In the genomic region with DNA sequence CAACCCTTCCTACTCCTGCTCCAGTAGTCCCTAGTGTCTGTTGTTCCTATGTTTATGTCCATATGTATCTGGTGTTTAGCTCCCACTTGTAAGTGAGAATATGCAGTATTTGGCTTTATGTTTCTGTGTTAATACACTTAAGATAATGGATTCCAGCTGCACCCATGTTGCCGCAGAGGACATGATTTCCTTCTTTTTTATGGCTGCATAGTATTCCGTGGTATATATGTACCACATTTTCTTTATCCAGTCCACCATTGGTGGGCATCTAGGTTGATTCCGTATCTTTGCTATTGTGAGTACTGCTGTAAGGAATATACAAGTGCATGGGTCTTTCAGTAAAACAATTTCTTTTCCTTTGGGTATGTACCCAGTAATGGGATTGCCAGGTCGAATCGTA, we compare ENCODE assay signal across 5 cellular contexts.
TF ChIP-seq lines count a peak whose summit lies in the region.

No MANE protein-coding gene starts in this region.

TF ChIP-seq in SK-N-SH treated with all-trans-retinoic acid at 6 μM for 48 hours, 23 proteins besides CTCF, POLR2A, EP300 and RAD21:
- TF ChIP-seq ZFP30 (CRISPR knock-in tag; IDR thresholded peaks at IDR 0.05) (no peak), ARNTL (CRISPR knock-in tag; IDR thresholded peaks at IDR 0.05; ENCODE audit: borderline replicate concordance, low read depth) (no peak), ZNF8 (CRISPR knock-in tag; IDR thresholded peaks at IDR 0.05) (peak; percentile 51; the same call in 1 of the 2 replicates), PATZ1 (CRISPR knock-in tag; IDR thresholded peaks at IDR 0.05; ENCODE audit: borderline replicate concordance) (no peak)

TF ChIP-seq in SK-N-SH, 30 proteins besides CTCF, POLR2A, EP300 and RAD21:
- TF ChIP-seq GATA2 (CRISPR knock-in tag; IDR thresholded peaks at IDR 0.05) (no peak), TCF12 (IDR thresholded peaks at IDR 0.05) (no peak), GABPA (IDR thresholded peaks at IDR 0.05; ENCODE audit: low read depth) (no peak), USF1 (IDR thresholded peaks at IDR 0.05; ENCODE audit: borderline replicate concordance, low read depth) (no peak), SIN3A (IDR thresholded peaks at IDR 0.05; ENCODE audit: borderline replicate concordance, low read depth, low read length) (no peak)
TF ChIP-seq in SK-N-SH: peak in this region for 0.

TF ChIP-seq in HEK293, 187 proteins besides CTCF, POLR2A, EP300 and RAD21:
- TF ChIP-seq ZNF837 (tag by site-specific recombination; IDR thresholded peaks at IDR 0.05) (no peak), ZNF146 (tag by site-specific recombination; IDR thresholded peaks at IDR 0.05) (peak; percentile 78; the same call in 1 of the 2 replicates)
TF ChIP-seq in HEK293: peak in this region for 1.

TF ChIP-seq in K562, 482 proteins besides CTCF, POLR2A, EP300 and RAD21:
- TF ChIP-seq ZNF146 (CRISPR knock-in tag; IDR thresholded peaks at IDR 0.05; ENCODE audit: unreplicated experiment) (peak; percentile 87), RBM25 (IDR thresholded peaks at IDR 0.05; ENCODE audit: low read depth, low read length, severe bottlenecking) (peak; percentile 53), PCBP2 (IDR thresholded peaks at IDR 0.05; ENCODE audit: low read depth, low read length, poor library complexity, severe bottlenecking) (no peak)

TF ChIP-seq in H1, 55 proteins besides CTCF, POLR2A, EP300 and RAD21:
- TF ChIP-seq MAFK (IDR thresholded peaks at IDR 0.05; ENCODE audit: low read depth, low read length): no peak
- TF ChIP-seq KDM1A (IDR thresholded peaks at IDR 0.05; ENCODE audit: borderline replicate concordance, low read length): peak; percentile 53; the same call in 1 of the 2 replicates
